In genomic region chr14:91009501-91010152, GRCh38 we compare ENCODE assay signal across 9 cellular contexts. TPM values are rescaled to one million over a fixed set of nuclear protein-coding genes. Genes with fewer than 3 reads are reported as not detected.
DNase-seq lines count a peak whose midpoint lies in the region; ATAC-seq lines count a peak whose summit lies in the region.
"Had no signal": no experiment of that assay in that cellular context is flagged by ENCODE, and none has a peak within 500 bp of the region (broad histone marks: within the 10 kb centered on the region; RNA-seq: fewer than 3 reads in every experiment).

No MANE protein-coding gene starts in this region.

- no peaks in the 10 kb centered on the region for H3K36me3 Mint-ChIP-seq in activated naive CD4-positive, alpha-beta T cell treated with anti-CD3 and anti-CD28 coated beads for 36 hours (ENCODE audit: low read depth)
- H3K36me3 Mint-ChIP-seq in T-helper 2 cell treated with Interferon-gamma antibody and Interleukin-4, amounts not matched to agents 5 μg/mL and 100 μg/mL, for 36 hours (ENCODE audit: low read depth) = peaks cover 15% of the 10 kb centered on the region

- ATAC-seq in HG03060 (IDR thresholded peaks at IDR 0.05; ENCODE audit: low read depth, unreplicated experiment) (peak; percentile 95), sciatic nerve (peak; percentile 61)

- intact Hi-C loops in activated naive CD4-positive, alpha-beta T cell treated with anti-CD3 and anti-CD28 coated beads for 36 hours (cut with micrococcal nuclease) = loop anchor here (1.0 kb wide), 3 partner anchors 13 to 51 kb away; partner anchors contain the start of gene RPS6KA5
- intact Hi-C loops in sciatic nerve (cut with DNase I) = no loop called here

- no peaks in the 10 kb centered on the region for H3K27me3 Mint-ChIP-seq in activated naive CD4-positive, alpha-beta T cell treated with anti-CD3 and anti-CD28 coated beads for 36 hours (ENCODE audit: low read depth)
- no peaks in the 10 kb centered on the region for H3K27me3 Mint-ChIP-seq in T-helper 2 cell treated with Interferon-gamma antibody and Interleukin-4, amounts not matched to agents 5 μg/mL and 100 μg/mL, for 36 hours (ENCODE audit: low read depth)

- H3K4me1 Mint-ChIP-seq in activated naive CD4-positive, alpha-beta T cell treated with anti-CD3 and anti-CD28 coated beads for 36 hours (ENCODE audit: low read depth) = peaks cover 40% of the 10 kb centered on the region
- H3K4me1 Mint-ChIP-seq in T-helper 2 cell treated with Interferon-gamma antibody and Interleukin-4, amounts not matched to agents 5 μg/mL and 100 μg/mL, for 36 hours (ENCODE audit: low read depth) = peaks cover 32% of the 10 kb centered on the region

- DNase-seq in activated naive CD4-positive, alpha-beta T cell treated with anti-CD3 and anti-CD28 coated beads for 36 hours = no peak
- no peak for DNase-seq in activated naive CD4-positive, alpha-beta T cell treated with anti-CD3 and anti-CD28 coated beads, Interleukin-2, amount 50 U/mL, for 16 hours
- DNase-seq in T-helper 2 cell treated with Interferon-gamma antibody and Interleukin-4, amounts not matched to agents 5 μg/mL and 100 μg/mL, for 36 hours (ENCODE audit: low spot score) = no peak
- no peak for DNase-seq in sciatic nerve (ENCODE audit: low spot score)
- no peak for DNase-seq in cerebellar nuclear complex (lab: John Stamatoyannopoulos, UW)
- DNase-seq in activated CD4-positive, alpha-beta T cell treated with anti-CD3 and anti-CD28 coated beads, Interleukin-2, amount 50 U/mL, for 48 hours = no peak
- DNase-seq in SW480 (ENCODE audit: low spot score) = no peak
- DNase-seq: gastrocnemius medialis had no signal

- peak overlapping the region; percentile 3 for H3K27ac Mint-ChIP-seq in activated naive CD4-positive, alpha-beta T cell treated with anti-CD3 and anti-CD28 coated beads for 36 hours
- peak overlapping the region; percentile 43 for H3K27ac Mint-ChIP-seq in T-helper 2 cell treated with Interferon-gamma antibody and Interleukin-4, amounts not matched to agents 5 μg/mL and 100 μg/mL, for 36 hours

- CTCF ChIA-PET in activated naive CD4-positive, alpha-beta T cell treated with anti-CD3 and anti-CD28 coated beads for 36 hours (lab: Charles Lee) = interaction anchor here (1.0 to 1.6 kb wide), 3 partner anchors 10 to 106 kb away, joined by 3 to 6 read pairs (median 3); no protein-coding TSS in a partner anchor

- H3K9me3 Mint-ChIP-seq in activated naive CD4-positive, alpha-beta T cell treated with anti-CD3 and anti-CD28 coated beads for 36 hours = no peaks in the 10 kb centered on the region
- no peaks in the 10 kb centered on the region for H3K9me3 Mint-ChIP-seq in T-helper 2 cell treated with Interferon-gamma antibody and Interleukin-4, amounts not matched to agents 5 μg/mL and 100 μg/mL, for 36 hours

- no peak overlapping the region for H3K4me3 Mint-ChIP-seq in activated naive CD4-positive, alpha-beta T cell treated with anti-CD3 and anti-CD28 coated beads for 36 hours
- peak overlapping the region; percentile 40 for H3K4me3 Mint-ChIP-seq in T-helper 2 cell treated with Interferon-gamma antibody and Interleukin-4, amounts not matched to agents 5 μg/mL and 100 μg/mL, for 36 hours

RNA-seq across cellular contexts. Expression of gene RPS6KA5, which starts 50.8 kb away (rescaled TPM):
- 10 to 100 TPM; 10.0 to 12.0 TPM for total RNA-seq in activated naive CD4-positive, alpha-beta T cell treated with anti-CD3 and anti-CD28 coated beads for 36 hours
- 30.4 TPM for total RNA-seq in sciatic nerve
